12 cellular contexts compared by ENCODE assay signal in genomic region chr18:13223341-13224148, GRCh38. TPM values are rescaled to one million over a fixed set of nuclear protein-coding genes. Genes with fewer than 3 reads are reported as not detected.
DNase-seq lines count a peak whose midpoint lies in the region; TF ChIP-seq lines count a peak whose summit lies in the region.
"Had no signal": no experiment of that assay in that cellular context is flagged by ENCODE, and none has a peak within 500 bp of the region (broad histone marks: within the 10 kb centered on the region; RNA-seq: fewer than 3 reads in every experiment).

No MANE protein-coding gene starts in this region.

- H3K27ac ChIP-seq in muscle layer of colon (ENCODE audit: low read depth, low read length) (peak overlapping the region; percentile 59), transverse colon (peak overlapping the region; percentile 90 to 92 (median 92))

- H3K36me3 ChIP-seq in endocrine pancreas (ENCODE audit: control insufficient read depth, insufficient read depth, low read length): no peaks in the 10 kb centered on the region
- H3K36me3 ChIP-seq in muscle layer of colon (ENCODE audit: insufficient read depth, low read length): no peaks in the 10 kb centered on the region
- no peaks in the 10 kb centered on the region for H3K36me3 ChIP-seq in transverse colon
- H3K36me3 ChIP-seq: right lobe of liver had no signal

- H3K9ac ChIP-seq in endocrine pancreas (ENCODE audit: control insufficient read depth, insufficient read depth, low read length) (no peak overlapping the region), muscle layer of colon (ENCODE audit: low read length) (no peak overlapping the region)

- TF ChIP-seq POLR2A in transverse colon (IDR thresholded peaks at IDR 0.05): no peak

- TF ChIP-seq CTCF in transverse colon (IDR thresholded peaks at IDR 0.05): peak in 1 of 5 experiments; percentile 9

- H3K4me1 ChIP-seq in endocrine pancreas (ENCODE audit: control insufficient read depth, insufficient read depth, low read length) (peaks cover 9% of the 10 kb centered on the region), muscle layer of colon (ENCODE audit: insufficient read depth, low read length) (peaks cover 55% of the 10 kb centered on the region), transverse colon (peaks cover 38 to 61% (median 54%) of the 10 kb centered on the region in 4 donors)

- in situ Hi-C loops in transverse colon (cut with MboI; ENCODE audit: low pct_ligation_motif_present in 1 of 4, low pct_unique_long_range_greater_than_20kb in 1 of 4, low sequenced_read_pairs in 3 of 4): loop anchor here in 3 of 4 donors (25.0 kb wide), 2 partner anchors 314 to 414 kb away; no protein-coding TSS in a partner anchor

- 48 to 60% methylated on average over 1 to 13 of the region's 13 CpGs for WGBS in transverse colon (ENCODE audit: low coverage in 1 of 2), 2 donors

- no peak for TF ChIP-seq EP300 in transverse colon (IDR thresholded peaks at IDR 0.05; ENCODE audit: low read depth)

- H3K4me3 ChIP-seq in endocrine pancreas (ENCODE audit: control insufficient read depth, insufficient read depth, low read length) (peak overlapping the region; percentile 23), muscle layer of colon (ENCODE audit: low read depth in 1 of 2, low read length in 2 of 2) (peak overlapping the region in 1 of 2 donors; percentile 10), transverse colon (no peak overlapping the region)
- H3K4me3 ChIP-seq: right lobe of liver had no signal

- intact Hi-C loops in transverse colon (cut with DNase I; ENCODE audit: low total_unique reads): loop anchor here (5.0 kb wide), 2 partner anchors 44 to 154 kb away; no protein-coding TSS in a partner anchor

- H3K9me3 ChIP-seq in endocrine pancreas (ENCODE audit: control insufficient read depth, low read length) (no peaks in the 10 kb centered on the region), muscle layer of colon (ENCODE audit: low read length) (no peaks in the 10 kb centered on the region), transverse colon (no peaks in the 10 kb centered on the region)
- H3K9me3 ChIP-seq: right lobe of liver had no signal

- peak; percentile 14 for DNase-seq in NCI-H1092 treated with DMSO at 0.1 percent for 48 hours (lab: John Stamatoyannopoulos, UW)
- DNase-seq in NCI-H1092 (lab: John Stamatoyannopoulos, UW): no peak
- peak; percentile 62 for DNase-seq in transverse colon
- DNase-seq in NOMO-1 treated with DMSO at 0.1 percent for 48 hours (lab: John Stamatoyannopoulos, UW; ENCODE audit: unreplicated experiment): no peak
- DNase-seq in HCEC 1CT: no peak
- DNase-seq in DMS153 (lab: John Stamatoyannopoulos, UW): no peak
- DNase-seq: 8988T, Kasumi-1 had no signal

- H3K27me3 ChIP-seq in endocrine pancreas (ENCODE audit: control insufficient read depth, insufficient read depth, low read length): no peaks in the 10 kb centered on the region
- no peaks in the 10 kb centered on the region for H3K27me3 ChIP-seq in muscle layer of colon (ENCODE audit: control insufficient read depth in 1 of 2, insufficient read depth in 2 of 2, low read length in 2 of 2)
- H3K27me3 ChIP-seq in transverse colon: no peaks in the 10 kb centered on the region
- H3K27me3 ChIP-seq: right lobe of liver had no signal

RNA-seq across cellular contexts. Expression of gene LDLRAD4, which starts 5.0 kb away (rescaled TPM):
- total RNA-seq in transverse colon: 100 to 1,000 TPM in 1 of 4 donors, 10 to 100 TPM in 3; 34.8 to 277 (median 60.6) TPM
- total RNA-seq: fibroblast of lung had no signal

Comparison
In these comparisons a context has a peak if more than half of its experiments do, and no peak if none do; other contexts are left out.
1. DNase-seq: peak in NCI-H1092 treated with DMSO at 0.1 percent for 48 hours (single experiment) and transverse colon (single experiment); none in NCI-H1092 (single experiment), NOMO-1 treated with DMSO at 0.1 percent for 48 hours (single experiment), HCEC 1CT (single experiment) and DMS153 (single experiment).